Comparison of ENCODE assay signal across 9 cellular contexts in genomic region chr20:62928246-62928939, GRCh38. TPM values are rescaled to one million over a fixed set of nuclear protein-coding genes. Genes with fewer than 3 reads are reported as not detected.
DNase-seq lines count a peak whose midpoint lies in the region; ATAC-seq and TF ChIP-seq lines count a peak whose summit lies in the region.
"Had no signal": no experiment of that assay in that cellular context is flagged by ENCODE, and none has a peak within 500 bp of the region (broad histone marks: within the 10 kb centered on the region; RNA-seq: fewer than 3 reads in every experiment).

No MANE protein-coding gene starts in this region.

- no peak for TF ChIP-seq CTCF in fibroblast of villous mesenchyme (IDR thresholded peaks at IDR 0.05; ENCODE audit: insufficient read depth, low read depth, low read length)
- no peak for TF ChIP-seq CTCF in progenitor cell of endocrine pancreas (IDR thresholded peaks at IDR 0.05; ENCODE audit: unreplicated experiment)

- no peak for ATAC-seq in GM21723 (IDR thresholded peaks at IDR 0.05; ENCODE audit: unreplicated experiment)

- H3K4me1 Mint-ChIP-seq in progenitor cell of endocrine pancreas (ENCODE audit: low read depth) = peaks cover 41% of the 10 kb centered on the region

- peak overlapping the region; percentile 88 for H3K4me3 Mint-ChIP-seq in progenitor cell of endocrine pancreas (ENCODE audit: low read depth)

- peak overlapping the region; percentile 64 for H3K4me3 ChIP-seq in fibroblast of villous mesenchyme (ENCODE audit: low read depth, low read length)

- peak; percentile 49 for DNase-seq in ELF-1 (ENCODE audit: low read depth, low spot score)
- DNase-seq in UCSD-AML1 (lab: John Stamatoyannopoulos, UW; ENCODE audit: unreplicated experiment) = peak; percentile 63
- DNase-seq in fibroblast of villous mesenchyme (ENCODE audit: low read depth) = peak; percentile 48
- DNase-seq in progenitor cell of endocrine pancreas (ENCODE audit: low spot score, unreplicated experiment) = no peak
- DNase-seq in NCI-H2196 treated with DMSO at 0.1 percent for 48 hours (lab: John Stamatoyannopoulos, UW; ENCODE audit: unreplicated experiment) = no peak
- DNase-seq in NCI-H69 (lab: John Stamatoyannopoulos, UW) = no peak
- no peak for DNase-seq in DMS 273 (lab: John Stamatoyannopoulos, UW; ENCODE audit: unreplicated experiment)
- DNase-seq: SIG-M5 had no signal

- peaks cover 2% of the 10 kb centered on the region for H3K36me3 Mint-ChIP-seq in progenitor cell of endocrine pancreas (ENCODE audit: insufficient read depth)

- H3K27me3 Mint-ChIP-seq in progenitor cell of endocrine pancreas = no peaks in the 10 kb centered on the region

- peak overlapping the region; percentile 96 for H3K27ac Mint-ChIP-seq in progenitor cell of endocrine pancreas

- no peaks in the 10 kb centered on the region for H3K9me3 Mint-ChIP-seq in progenitor cell of endocrine pancreas (ENCODE audit: low read depth)

RNA-seq across cellular contexts. Expression of gene DIDO1, which starts 2.1 kb away (rescaled TPM):
- total RNA-seq in fibroblast of villous mesenchyme (41.2 and 47.5 TPM in 2 replicates), progenitor cell of endocrine pancreas (68.2 and 71.2 TPM in 2 replicates)

RNA-seq across cellular contexts. Expression of gene GID8, which starts 9.6 kb away (rescaled TPM):
- total RNA-seq in fibroblast of villous mesenchyme = 31.2 and 34.5 TPM in 2 replicates
- 66.7 and 71.6 TPM in 2 replicates for total RNA-seq in progenitor cell of endocrine pancreas

RNA-seq across cellular contexts. Expression of gene SLC17A9, which starts 24.1 kb away (rescaled TPM):
- total RNA-seq in fibroblast of villous mesenchyme = 23.7 and 24.8 TPM in 2 replicates
- total RNA-seq in progenitor cell of endocrine pancreas = 8.0 and 8.3 TPM in 2 replicates

Comparison
In these comparisons a context has a peak if more than half of its experiments do, and no peak if none do; other contexts are left out.
1. DNase-seq: peak in ELF-1 (single experiment), UCSD-AML1 (single experiment) and fibroblast of villous mesenchyme (single experiment); none in progenitor cell of endocrine pancreas (single experiment), NCI-H2196 treated with DMSO at 0.1 percent for 48 hours (single experiment), NCI-H69 (single experiment) and DMS 273 (single experiment).